Comparison of ENCODE assay signal across 7 cellular contexts in genomic region chr14:99025418-99025817, GRCh38.
"Had no signal": no experiment of that assay in that cellular context is flagged by ENCODE, and none has a peak within 500 bp of the region (broad histone marks: within the 10 kb centered on the region; RNA-seq: fewer than 3 reads in every experiment).

No MANE protein-coding gene starts in this region.

- H3K4me3 ChIP-seq: GM23338 had no signal

- H3K27ac ChIP-seq: HL-60 had no signal

- DNase-seq: H9, HCEC 1CT, HFFc6, KBM-7 had no signal

- ATAC-seq: GM23338, HepG2 had no signal

- H3K4me2 ChIP-seq: GM23338 had no signal
